Comparison of ENCODE assay signal across 20 cellular contexts in genomic region chr18:33123852-33124251, GRCh38.
A peak's percentile ranks its signal among the peaks of the same experiment; 100 is the strongest.
DNase-seq lines count a peak whose midpoint lies in the region; ATAC-seq and TF ChIP-seq lines count a peak whose summit lies in the region.
"Had no signal": no experiment of that assay in that cellular context is flagged by ENCODE, and none has a peak within 500 bp of the region (broad histone marks: within the 10 kb centered on the region; RNA-seq: fewer than 3 reads in every experiment).

No MANE protein-coding gene starts in this region.

- H3K79me2 ChIP-seq in H9 (ENCODE audit: insufficient read depth, low read length), result no peaks in the 10 kb centered on the region

- H3K4me2 ChIP-seq in H9 (ENCODE audit: insufficient read depth, insufficient read length, low read length), result no peak overlapping the region
- H3K4me2 ChIP-seq: neural progenitor cell, PC-9 had no signal

- no peaks in the 10 kb centered on the region; the same call in 1 of the 2 replicates for H3K27me3 Mint-ChIP-seq in H9 (ENCODE audit: low read depth)
- H3K27me3 Mint-ChIP-seq: activated CD4-positive, alpha-beta T cell treated with anti-CD3 and anti-CD28 coated beads for 36 hours had no signal

- no peaks in the 10 kb centered on the region for H4K20me1 ChIP-seq in H9 (ENCODE audit: control insufficient read depth, insufficient read depth, insufficient read length)

- no peaks in the 10 kb centered on the region for H3K4me1 Mint-ChIP-seq in H9
- H3K4me1 Mint-ChIP-seq: activated CD4-positive, alpha-beta T cell treated with anti-CD3 and anti-CD28 coated beads for 36 hours; neural progenitor cell; stimulated activated effector memory CD8-positive, alpha-beta T cell treated with anti-CD3 and anti-CD28 coated beads, Interleukin-12 subunit alpha, Interleukin-12 subunit beta, amount 100 ng/mL, for 72 hours had no signal

- no peak overlapping the region for H3K23ac ChIP-seq in H9 (ENCODE audit: insufficient read length, low read depth, low read length)

- no peak for TF ChIP-seq POLR2A in spleen (IDR thresholded peaks at IDR 0.05)

- H3K27ac ChIP-seq in spleen, result peak overlapping the region in 6 of 8 donors; percentile 14 to 56 (median 50)
- H3K27ac ChIP-seq in H9 (ENCODE audit: insufficient read length, low read depth, low read length), result no peak overlapping the region
- H3K27ac ChIP-seq: neural progenitor cell, PC-9, thoracic aorta had no signal

- no peak overlapping the region for H3K56ac ChIP-seq in H9 (ENCODE audit: insufficient read length, low read depth, low read length)

- H3K23me2 ChIP-seq in H9 (ENCODE audit: insufficient read length, low read depth, low read length, poor library complexity, severe bottlenecking), result no peaks in the 10 kb centered on the region

- ATAC-seq in HG03520 (IDR thresholded peaks at IDR 0.05; ENCODE audit: unreplicated experiment), result no peak
- ATAC-seq: activated CD4-positive, alpha-beta T cell treated with anti-CD3 and anti-CD28 coated beads for 36 hours; esophagus mucosa; left lobe of liver; stimulated activated effector memory CD8-positive, alpha-beta T cell treated with anti-CD3 and anti-CD28 coated beads, Interleukin-12 subunit alpha, Interleukin-12 subunit beta, amount 100 ng/mL, for 72 hours had no signal

- H3K14ac ChIP-seq in H9 (ENCODE audit: insufficient read depth, low read length), result no peak overlapping the region

- no peak overlapping the region for H3T11ph ChIP-seq in H9 (ENCODE audit: low read length)

- H2BK12ac ChIP-seq in H9 (ENCODE audit: insufficient read length, low read depth, low read length), result no peak overlapping the region

- H2BK20ac ChIP-seq in H9 (ENCODE audit: low read depth, low read length, poor library complexity, severe bottlenecking), result no peak overlapping the region

- TF ChIP-seq CTCF in spleen (IDR thresholded peaks at IDR 0.05 in 8 of 11, conservative IDR thresholded peaks at IDR 0.05 in 3 of 11) (peak in 1 of 11 experiments; percentile 13), H9 (conservative IDR thresholded peaks at IDR 0.05) (no peak)

- no peak overlapping the region for H4K8ac ChIP-seq in H9 (replicated peaks; ENCODE audit: insufficient read length, low read depth, low read length)

- no peak overlapping the region for H4K5ac ChIP-seq in H9 (ENCODE audit: insufficient read length, low read depth, low read length)

- no peak overlapping the region for H2AFZ ChIP-seq in H9 (ENCODE audit: low read length)
- H2AFZ ChIP-seq: neural progenitor cell, PC-9 had no signal

- no peaks in the 10 kb centered on the region for H3K36me3 Mint-ChIP-seq in H9 (ENCODE audit: insufficient read depth in 1 of 3, low read depth in 3 of 3)
- H3K36me3 Mint-ChIP-seq: neural progenitor cell; stimulated activated effector memory CD8-positive, alpha-beta T cell treated with anti-CD3 and anti-CD28 coated beads, Interleukin-12 subunit alpha, Interleukin-12 subunit beta, amount 100 ng/mL, for 72 hours had no signal

- WGBS in spleen, 5 donors, result 76 to 82% (median 81%) methylated on average over 5 of the region's 5 CpGs
- WGBS in H9 (ENCODE audit: extremely low coverage, insufficient read length, low lambda C conversion rate), result no CpG with 5 or more reads among the region's 5 CpGs

- H4K91ac ChIP-seq in H9 (ENCODE audit: insufficient read length, low read depth, low read length), result no peak overlapping the region

- peaks cover 0 to 4% (median under 1%) of the 10 kb centered on the region in 8 donors for H3K9me3 ChIP-seq in spleen
- H3K9me3 ChIP-seq in H9 (ENCODE audit: control insufficient read depth, low read depth, low read length), result no peaks in the 10 kb centered on the region
- H3K9me3 ChIP-seq: BE2C, thoracic aorta had no signal

- no peak overlapping the region for H3K4me3 ChIP-seq in spleen
- H3K4me3 ChIP-seq: neural progenitor cell, PC-9, thoracic aorta had no signal

- H2BK120ac ChIP-seq in H9 (ENCODE audit: low read depth, low read length, poor library complexity, severe bottlenecking), result no peak overlapping the region

- H3K27me3 ChIP-seq in spleen (replicated peaks in 1 of 7) (no peaks in the 10 kb centered on the region), H9 (ENCODE audit: insufficient read depth, low read length) (no peaks in the 10 kb centered on the region)
- H3K27me3 ChIP-seq: BE2C, neural progenitor cell had no signal

- H3K9me3 Mint-ChIP-seq in H9, result no peaks in the 10 kb centered on the region; a peak in 1 of 5 replicates
- H3K9me3 Mint-ChIP-seq: neural progenitor cell had no signal

- H2AK5ac ChIP-seq in H9 (ENCODE audit: insufficient read length, low read length), result no peak overlapping the region

- peaks cover 0 to 9% (median 0%) of the 10 kb centered on the region in 6 donors for H3K4me1 ChIP-seq in spleen
- H3K4me1 ChIP-seq in H9 (ENCODE audit: insufficient read depth, low read length), result no peaks in the 10 kb centered on the region
- H3K4me1 ChIP-seq: BE2C, neural progenitor cell had no signal

- intact Hi-C loops in spleen (cut with DNase I; ENCODE audit: low total_unique reads), result no loop called here

- no peak overlapping the region for H3K27ac Mint-ChIP-seq in H9
- H3K27ac Mint-ChIP-seq: activated CD4-positive, alpha-beta T cell treated with anti-CD3 and anti-CD28 coated beads for 36 hours; neural progenitor cell; stimulated activated effector memory CD8-positive, alpha-beta T cell treated with anti-CD3 and anti-CD28 coated beads, Interleukin-12 subunit alpha, Interleukin-12 subunit beta, amount 100 ng/mL, for 72 hours had no signal

- H2BK15ac ChIP-seq in H9 (ENCODE audit: low read depth, low read length), result no peak overlapping the region

- no peaks in the 10 kb centered on the region for H3K36me3 ChIP-seq in spleen
- H3K36me3 ChIP-seq: BE2C, neural progenitor cell, thoracic aorta had no signal

- peak; percentile 82 for DNase-seq in NCI-H2107 treated with DMSO at 0.1 percent for 48 hours (lab: John Stamatoyannopoulos, UW; ENCODE audit: unreplicated experiment)
- DNase-seq in NCI-H2107 (lab: John Stamatoyannopoulos, UW), result no peak
- peak; percentile 36 for DNase-seq in NCI-H2081 treated with DMSO at 0.1 percent for 48 hours (lab: John Stamatoyannopoulos, UW)
- DNase-seq in NCI-H774 (lab: John Stamatoyannopoulos, UW), result peak; percentile 86
- DNase-seq in spleen, result no peak
- no peak for DNase-seq in H9
- no peak for DNase-seq in C1 segment of cervical spinal cord (lab: John Stamatoyannopoulos, UW)
- DNase-seq: 8988T; activated CD4-positive, alpha-beta T cell treated with anti-CD3 and anti-CD28 coated beads for 36 hours; activated effector memory CD4-positive, alpha-beta T cell treated with Interleukin-2 at 50 U/mL for 16 hours; BE2C; DMS 273 treated with DMSO at 0.1 percent for 48 hours; NCI-H446; PC-9 had no signal

- H3K4me3 Mint-ChIP-seq in H9, result no peak overlapping the region
- H3K4me3 Mint-ChIP-seq: activated CD4-positive, alpha-beta T cell treated with anti-CD3 and anti-CD28 coated beads for 36 hours; neural progenitor cell; stimulated activated effector memory CD8-positive, alpha-beta T cell treated with anti-CD3 and anti-CD28 coated beads, Interleukin-12 subunit alpha, Interleukin-12 subunit beta, amount 100 ng/mL, for 72 hours had no signal

- H2BK5ac ChIP-seq in H9 (ENCODE audit: insufficient read length, low read length), result no peak overlapping the region

- no peak overlapping the region for H3K18ac ChIP-seq in H9 (ENCODE audit: insufficient read length, low read depth, low read length)

- no peaks in the 10 kb centered on the region for H3K79me1 ChIP-seq in H9 (ENCODE audit: insufficient read depth, low read depth, low read length, poor library complexity, severe bottlenecking)

- no peak overlapping the region for H3K9ac ChIP-seq in H9 (ENCODE audit: extremely low read depth, insufficient read length, low read length)
- H3K9ac ChIP-seq: neural progenitor cell had no signal

- no peak overlapping the region for H3K4ac ChIP-seq in H9 (ENCODE audit: low read depth, low read length)

Comparison
In these comparisons a context has a peak if more than half of its experiments do, and no peak if none do; other contexts are left out.
1. DNase-seq: peak in NCI-H2107 treated with DMSO at 0.1 percent for 48 hours (single experiment), NCI-H2081 treated with DMSO at 0.1 percent for 48 hours (single experiment) and NCI-H774 (single experiment); none in NCI-H2107 (single experiment), spleen (single experiment), H9 (single experiment) and C1 segment of cervical spinal cord (0 of 14).